ENCODE assay signal across 15 cellular contexts in genomic region chr16:35636831-35637230, GRCh38.
DNase-seq lines count a peak whose midpoint lies in the region; ATAC-seq and TF ChIP-seq lines count a peak whose summit lies in the region.
"Had no signal": no experiment of that assay in that cellular context is flagged by ENCODE, and none has a peak within 500 bp of the region (broad histone marks: within the 10 kb centered on the region; RNA-seq: fewer than 3 reads in every experiment).

No MANE protein-coding gene starts in this region.

- peaks cover 0 to 3% (median 0%) of the 10 kb centered on the region in 3 donors for H3K36me3 Mint-ChIP-seq in immature natural killer cell
- H3K36me3 Mint-ChIP-seq: CD14-positive monocyte; CD8-positive, alpha-beta T cell had no signal

- no peak overlapping the region for H3K4me3 Mint-ChIP-seq in immature natural killer cell
- H3K4me3 Mint-ChIP-seq: B cell; CD14-positive monocyte; CD8-positive, alpha-beta T cell had no signal

- no peaks in the 10 kb centered on the region for H3K27me3 ChIP-seq in BLaER1
- no peaks in the 10 kb centered on the region for H3K27me3 ChIP-seq in DND-41 (ENCODE audit: insufficient read depth, low read length, poor library complexity)

- no peak overlapping the region for H3K27ac ChIP-seq in BLaER1
- peak overlapping the region; percentile 69 for H3K27ac ChIP-seq in DND-41 (ENCODE audit: low read length)
- H3K27ac ChIP-seq in coronary artery: no peak overlapping the region
- H3K27ac ChIP-seq: GM23248 had no signal

- DNase-seq in DND-41 (peak; percentile 64), NCI-H2171 treated with DMSO at 0.1 percent for 48 hours (lab: John Stamatoyannopoulos, UW) (peak; percentile 77), coronary artery (ENCODE audit: low spot score) (peak; percentile 31), DMS79 treated with DMSO at 0.1 percent for 48 hours (lab: John Stamatoyannopoulos, UW) (no peak), immature natural killer cell (no peak)
- DNase-seq: CD8-positive, alpha-beta T cell; COR-L47; EL; GM23248 had no signal

- no peak for TF ChIP-seq CTCF in DND-41 (IDR thresholded peaks at IDR 0.05; ENCODE audit: borderline replicate concordance, extremely low read depth, low read length, poor library complexity, severe bottlenecking)
- no peak for TF ChIP-seq CTCF in coronary artery (IDR thresholded peaks at IDR 0.05)

- H3K4me1 ChIP-seq in BLaER1 (peaks cover 17% of the 10 kb centered on the region), DND-41 (ENCODE audit: insufficient read depth, low read length) (peaks cover 32% of the 10 kb centered on the region)

- ATAC-seq in DND-41 (ENCODE audit: insufficient read depth, low read depth) (peak; percentile 83), GM18519 (IDR thresholded peaks at IDR 0.05; ENCODE audit: low FRiP score, unreplicated experiment) (no peak)
- ATAC-seq: CD8-positive, alpha-beta T cell; HCT116; K562 had no signal

- H3K27ac Mint-ChIP-seq in immature natural killer cell: no peak overlapping the region
- H3K27ac Mint-ChIP-seq: B cell; CD14-positive monocyte; CD8-positive, alpha-beta T cell had no signal

- H3K4me2 ChIP-seq in BLaER1: peak overlapping the region; percentile 26; the same call in 1 of the 2 replicates
- H3K4me2 ChIP-seq in DND-41 (ENCODE audit: insufficient read depth, low read length): no peak overlapping the region

- H4K20me1 ChIP-seq in BLaER1 (no peaks in the 10 kb centered on the region), DND-41 (ENCODE audit: insufficient read depth, low read length) (no peaks in the 10 kb centered on the region)

- H3K4me3 ChIP-seq in BLaER1: no peak overlapping the region
- no peak overlapping the region for H3K4me3 ChIP-seq in DND-41 (ENCODE audit: low read depth in 1 of 2, low read length in 2 of 2)
- no peak overlapping the region for H3K4me3 ChIP-seq in coronary artery
- H3K4me3 ChIP-seq: GM23248, K562 had no signal

- H3K9me3 Mint-ChIP-seq in immature natural killer cell: peaks cover 24 to 69% (median 41%) of the 10 kb centered on the region in 6 donors

- peaks cover 0 to 3% of the 10 kb centered on the region in 2 donors for H3K4me1 Mint-ChIP-seq in immature natural killer cell
- H3K4me1 Mint-ChIP-seq: B cell, CD14-positive monocyte had no signal

- no peaks in the 10 kb centered on the region for H3K36me3 ChIP-seq in BLaER1
- no peaks in the 10 kb centered on the region for H3K36me3 ChIP-seq in DND-41 (ENCODE audit: insufficient read depth, low read length)

- no peaks in the 10 kb centered on the region for H3K79me2 ChIP-seq in DND-41 (ENCODE audit: insufficient read depth, low read length)

- H3K9me3 ChIP-seq in BLaER1 (no peaks in the 10 kb centered on the region), DND-41 (ENCODE audit: insufficient read depth, low read length, severe bottlenecking) (no peaks in the 10 kb centered on the region)

- H3K27me3 Mint-ChIP-seq in immature natural killer cell (ENCODE audit: low read depth in 3 of 3): no peaks in the 10 kb centered on the region
- H3K27me3 Mint-ChIP-seq: B cell had no signal

- no peak overlapping the region for H2AFZ ChIP-seq in DND-41 (ENCODE audit: low read depth, low read length)
- H2AFZ ChIP-seq: GM23248 had no signal

- no peak overlapping the region for H3K9ac ChIP-seq in BLaER1
- no peak overlapping the region; the same call in 1 of the 2 replicates for H3K9ac ChIP-seq in DND-41 (ENCODE audit: low read depth, low read length)
- H3K9ac ChIP-seq: GM23248 had no signal

Comparison
In these comparisons a context has a peak if more than half of its experiments do, and no peak if none do; other contexts are left out.
1. DNase-seq: peak in DND-41 (single experiment), NCI-H2171 treated with DMSO at 0.1 percent for 48 hours (single experiment) and coronary artery (single experiment); none in DMS79 treated with DMSO at 0.1 percent for 48 hours (single experiment) and immature natural killer cell (0 of 3).